ENCODE assay signal across 1 cellular context in the genomic region with DNA sequence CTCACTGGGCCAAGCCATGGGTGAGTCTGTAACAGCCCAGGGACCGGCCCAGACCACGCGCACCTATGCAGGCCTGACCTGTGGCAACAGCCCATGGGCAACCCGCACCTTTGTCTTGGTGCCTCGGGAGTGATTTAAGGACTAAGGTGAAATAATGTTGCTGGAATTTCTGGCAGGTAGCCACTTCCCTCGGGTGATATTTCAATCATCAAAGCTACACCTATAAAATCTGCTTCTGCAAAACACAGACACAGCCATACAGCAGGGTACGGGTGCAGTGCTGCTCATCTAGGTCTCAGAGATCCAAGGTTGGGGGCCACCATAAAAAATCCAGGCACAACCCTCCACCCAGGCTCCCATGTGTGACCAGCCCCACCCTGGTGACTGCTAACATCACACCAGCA.
TF ChIP-seq lines count a peak whose summit lies in the region.

No MANE protein-coding gene starts in this region.

TF ChIP-seq in SK-N-SH treated with all-trans-retinoic acid at 6 μM for 48 hours, 23 proteins besides CTCF, POLR2A, EP300 and RAD21 (continued from another document):
- TF ChIP-seq, protein P1, sequence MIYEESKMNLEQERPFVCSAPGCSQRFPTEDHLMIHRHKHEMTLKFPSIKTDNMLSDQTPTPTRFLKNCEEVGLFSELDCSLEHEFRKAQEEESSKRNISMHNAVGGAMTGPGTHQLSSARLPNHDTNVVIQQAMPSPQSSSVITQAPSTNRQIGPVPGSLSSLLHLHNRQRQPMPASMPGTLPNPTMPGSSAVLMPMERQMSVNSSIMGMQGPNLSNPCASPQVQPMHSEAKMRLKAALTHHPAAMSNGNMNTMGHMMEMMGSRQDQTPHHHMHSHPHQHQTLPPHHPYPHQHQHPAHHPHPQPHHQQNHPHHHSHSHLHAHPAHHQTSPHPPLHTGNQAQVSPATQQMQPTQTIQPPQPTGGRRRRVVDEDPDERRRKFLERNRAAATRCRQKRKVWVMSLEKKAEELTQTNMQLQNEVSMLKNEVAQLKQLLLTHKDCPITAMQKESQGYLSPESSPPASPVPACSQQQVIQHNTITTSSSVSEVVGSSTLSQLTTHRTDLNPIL (CRISPR knock-in tag; IDR thresholded peaks at IDR 0.05; ENCODE audit: low read depth), result no peak
- no peak for TF ChIP-seq RARB (CRISPR knock-in tag; IDR thresholded peaks at IDR 0.05)
TF ChIP-seq in SK-N-SH treated with all-trans-retinoic acid at 6 μM for 48 hours: peak in this region for 0.
